In the genomic region with DNA sequence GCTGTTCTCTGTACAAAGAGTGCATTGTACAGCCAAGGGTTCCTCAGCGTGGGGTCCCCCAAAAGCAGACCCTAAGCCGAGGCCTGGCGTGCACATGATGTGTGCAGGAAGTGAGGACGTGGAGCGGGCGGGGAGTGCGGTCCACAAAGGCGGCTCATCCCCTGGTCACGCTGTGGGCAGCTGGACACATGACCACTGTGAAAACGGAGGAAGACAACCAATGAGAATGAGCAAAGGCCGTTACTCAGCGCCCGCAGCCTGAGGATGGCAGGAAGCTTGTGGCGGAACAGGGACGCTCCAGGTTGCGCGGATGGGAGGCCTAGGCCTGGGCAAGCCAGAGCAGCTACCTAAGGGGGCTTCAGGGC, we compare ENCODE assay signal across 19 cellular contexts.
"Had no signal": no experiment of that assay in that cellular context is flagged by ENCODE, and none has a peak within 500 bp of the region (broad histone marks: within the 10 kb centered on the region; RNA-seq: fewer than 3 reads in every experiment).

No MANE protein-coding gene starts in this region.

- H3K4me1 ChIP-seq: SJCRH30 had no signal

- H3K27ac ChIP-seq: HL-60, SJCRH30 had no signal

- H3K9me3 ChIP-seq: SJCRH30 had no signal

- DNase-seq: KG1, MM.1S, NCI-H1092 treated with DMSO at 0.1 percent for 48 hours, NCI-H1436, NCI-H187, NCI-H2029, NCI-H2081 treated with DMSO at 0.1 percent for 48 hours, NCI-H2171, NCI-H226, NCI-H446, NCI-H510A, NCI-H524 treated with DMSO at 0.1 percent for 48 hours, NCI-H69, NCI-H774, RPMI8226, SHP77 treated with DMSO at 0.1 percent for 48 hours, SJCRH30 had no signal

- ATAC-seq: SK-N-SH treated with all-trans-retinoic acid at 6 μM for 48 hours had no signal

- H3K4me3 ChIP-seq: SJCRH30 had no signal

- H3K36me3 ChIP-seq: SJCRH30 had no signal
